ENCODE assay signal across 30 cellular contexts in genomic region chr17:33243732-33244131, GRCh38. TPM values are rescaled to one million over a fixed set of nuclear protein-coding genes. Genes with fewer than 3 reads are reported as not detected.
"Had no signal": no experiment of that assay in that cellular context is flagged by ENCODE, and none has a peak within 500 bp of the region (broad histone marks: within the 10 kb centered on the region; RNA-seq: fewer than 3 reads in every experiment).

No MANE protein-coding gene starts in this region.

- H3K27ac ChIP-seq: colonic mucosa, epithelial cell of prostate, esophagus squamous epithelium, gastrocnemius medialis, heart right ventricle, left lung, lower lobe of right lung had no signal

- H3K4me1 ChIP-seq: colonic mucosa, esophagus squamous epithelium, gastrocnemius medialis, heart right ventricle, left lung, lower lobe of right lung had no signal

- H3K9me3 ChIP-seq: colonic mucosa, esophagus squamous epithelium, gastrocnemius medialis, heart right ventricle, left lung, lower lobe of right lung had no signal

- ATAC-seq: effector memory CD8-positive, alpha-beta T cell; esophagus mucosa; gastrocnemius medialis; heart right ventricle; left cardiac atrium; left lung; left ventricle myocardium superior; lower lobe of right lung; naive thymus-derived CD4-positive, alpha-beta T cell had no signal

- H3K36me3 ChIP-seq: colonic mucosa, esophagus squamous epithelium, gastrocnemius medialis, heart right ventricle, left lung, lower lobe of right lung had no signal

- H3K4me3 ChIP-seq: colonic mucosa, esophagus squamous epithelium, gastrocnemius medialis, heart right ventricle, left lung, lower lobe of right lung had no signal

- FAIRE-seq: endometrium, islet of Langerhans, keratinocyte had no signal

- DNase-seq: colonic mucosa; cortex of kidney; effector CD8-positive, alpha-beta T cell; effector memory CD8-positive, alpha-beta T cell; endodermal cell; erythroblast; esophagus squamous epithelium; foreskin fibroblast; foreskin melanocyte; gastrocnemius medialis; glutamatergic neuron; head of caudate nucleus; heart right ventricle; hippocampal formation; left cardiac atrium; left lung; left ventricle myocardium superior; lower lobe of right lung; mesenchymal stem cell; midbrain; naive thymus-derived CD4-positive, alpha-beta T cell had no signal

- H3K27me3 ChIP-seq: colonic mucosa, left lung had no signal

RNA-seq across cellular contexts. Expression of gene ASIC2, which starts 49.4 kb away (rescaled TPM):
- total RNA-seq: dermis microvascular lymphatic vessel endothelial cell; esophagus mucosa; gastrocnemius medialis; glomerular endothelial cell; heart right ventricle; left ventricle myocardium superior; lower lobe of right lung; lung microvascular endothelial cell; mononuclear cell; naive thymus-derived CD4-positive, alpha-beta T cell had no signal
- polyA plus RNA-seq: heart right ventricle; keratinocyte; naive thymus-derived CD4-positive, alpha-beta T cell had no signal
